19 cellular contexts compared by ENCODE assay signal in the genomic region with DNA sequence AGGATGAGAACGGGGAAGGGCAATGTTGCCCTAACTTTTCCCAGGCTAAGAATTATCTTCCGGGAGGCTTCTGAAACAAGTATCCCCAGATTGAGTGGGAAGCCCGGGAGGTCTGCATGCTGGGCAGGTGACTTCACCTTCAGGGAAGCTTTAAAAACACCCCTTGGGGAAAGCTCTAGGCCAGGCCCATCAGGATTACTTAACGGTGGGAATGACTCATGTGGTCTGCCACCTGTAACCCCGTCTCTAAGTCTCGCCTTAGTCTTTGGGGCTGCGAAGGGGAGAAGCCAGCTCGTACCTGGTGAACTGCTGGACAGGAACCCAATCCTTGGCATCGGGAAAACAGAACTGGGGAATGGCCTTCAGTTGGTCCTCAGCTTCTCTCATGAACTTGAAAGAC.
"Had no signal": no experiment of that assay in that cellular context is flagged by ENCODE, and none has a peak within 500 bp of the region (broad histone marks: within the 10 kb centered on the region; RNA-seq: fewer than 3 reads in every experiment).

No MANE protein-coding gene starts in this region.

- H3K36me3 Mint-ChIP-seq: naive thymus-derived CD8-positive, alpha-beta T cell; stimulated activated effector memory CD8-positive, alpha-beta T cell treated with anti-CD3 and anti-CD28 coated beads, Interleukin-12 subunit alpha, Interleukin-12 subunit beta, amount 100 ng/mL, for 72 hours had no signal

- H3K9me3 Mint-ChIP-seq: neural crest cell; stimulated activated effector memory CD8-positive, alpha-beta T cell treated with anti-CD3 and anti-CD28 coated beads, Interleukin-12 subunit alpha, Interleukin-12 subunit beta, amount 100 ng/mL, for 72 hours; type B pancreatic cell had no signal

- H3K4me1 ChIP-seq: sigmoid colon, suprapubic skin, thyroid gland had no signal

- H3K4me3 Mint-ChIP-seq: naive thymus-derived CD8-positive, alpha-beta T cell; neural crest cell; stimulated activated effector memory CD8-positive, alpha-beta T cell treated with anti-CD3 and anti-CD28 coated beads, Interleukin-12 subunit alpha, Interleukin-12 subunit beta, amount 100 ng/mL, for 72 hours; type B pancreatic cell had no signal

- H3K27ac ChIP-seq: coronary artery, right atrium auricular region, skin epidermis, suprapubic skin, thyroid gland had no signal

- ATAC-seq: esophagus mucosa; mucosa of descending colon; naive thymus-derived CD8-positive, alpha-beta T cell; stimulated activated effector memory CD8-positive, alpha-beta T cell treated with anti-CD3 and anti-CD28 coated beads, Interleukin-12 subunit alpha, Interleukin-12 subunit beta, amount 100 ng/mL, for 72 hours; stimulated activated naive CD8-positive, alpha-beta T cell treated with anti-CD3 and anti-CD28 coated beads, Interleukin-15, Interleukin-2, amounts not matched to agents 100 U/mL and 50 U/mL, for 24 hours had no signal

- H3K27ac Mint-ChIP-seq: naive thymus-derived CD8-positive, alpha-beta T cell; stimulated activated effector memory CD8-positive, alpha-beta T cell treated with anti-CD3 and anti-CD28 coated beads, Interleukin-12 subunit alpha, Interleukin-12 subunit beta, amount 100 ng/mL, for 72 hours; type B pancreatic cell had no signal

- H3K27me3 Mint-ChIP-seq: type B pancreatic cell had no signal

- H3K9me3 ChIP-seq: mucosa of descending colon, right atrium auricular region, sigmoid colon, suprapubic skin, thyroid gland had no signal

- H3K4me3 ChIP-seq: coronary artery, mucosa of descending colon, right atrium auricular region, sigmoid colon, skin epidermis, suprapubic skin, thyroid gland had no signal

- H3K36me3 ChIP-seq: suprapubic skin, thyroid gland had no signal

- H3K27me3 ChIP-seq: right atrium auricular region, sigmoid colon, suprapubic skin, thyroid gland had no signal

- H3K4me1 Mint-ChIP-seq: naive thymus-derived CD8-positive, alpha-beta T cell; stimulated activated effector memory CD8-positive, alpha-beta T cell treated with anti-CD3 and anti-CD28 coated beads, Interleukin-12 subunit alpha, Interleukin-12 subunit beta, amount 100 ng/mL, for 72 hours had no signal

- DNase-seq: effector CD4-positive, alpha-beta T cell; head of caudate nucleus; hippocampal formation; mammary epithelial cell; mucosa of descending colon; naive thymus-derived CD8-positive, alpha-beta T cell; sigmoid colon; stimulated activated CD4-positive, alpha-beta T cell treated with anti-CD3 and anti-CD28 coated beads, Interleukin-4, amount 100 ng/mL, for 1 hour; stimulated activated CD8-positive, alpha-beta memory T cell treated with anti-CD3 and anti-CD28 coated beads, Interleukin-4, amount 100 ng/mL, for 48 hours; stimulated activated naive CD8-positive, alpha-beta T cell treated with anti-CD3 and anti-CD28 coated beads, Interleukin-15, Interleukin-2, amounts not matched to agents 100 U/mL and 50 U/mL, for 24 hours; thyroid gland had no signal
